In genomic region chr9:17004500-17004899, GRCh38 we compare ENCODE assay signal across 15 cellular contexts.
A peak's percentile ranks its signal among the peaks of the same experiment; 100 is the strongest.
DNase-seq lines count a peak whose midpoint lies in the region; ATAC-seq and TF ChIP-seq lines count a peak whose summit lies in the region.
"Had no signal": no experiment of that assay in that cellular context is flagged by ENCODE, and none has a peak within 500 bp of the region (broad histone marks: within the 10 kb centered on the region; RNA-seq: fewer than 3 reads in every experiment).

No MANE protein-coding gene starts in this region.

- H3K79me2 ChIP-seq in hepatocyte: no peaks in the 10 kb centered on the region
- no peaks in the 10 kb centered on the region for H3K79me2 ChIP-seq in smooth muscle cell (ENCODE audit: low read depth)

- H4K20me1 ChIP-seq in hepatocyte (ENCODE audit: insufficient read depth, poor library complexity, severe bottlenecking) (no peaks in the 10 kb centered on the region), smooth muscle cell (ENCODE audit: low read depth) (no peaks in the 10 kb centered on the region)

- no peaks in the 10 kb centered on the region for H3K36me3 Mint-ChIP-seq in HFFc6 (ENCODE audit: low read depth)
- H3K36me3 Mint-ChIP-seq in CD4-positive, alpha-beta T cell (ENCODE audit: low read depth): no peaks in the 10 kb centered on the region
- H3K36me3 Mint-ChIP-seq: natural killer cell had no signal

- intact Hi-C loops in breast epithelium (cut with DNase I; ENCODE audit: low total_unique reads): no loop called here
- intact Hi-C loops in CD4-positive, alpha-beta T cell (cut with DNase I, micrococcal nuclease): no loop called here

- no peak for TF ChIP-seq POLR2A in breast epithelium (IDR thresholded peaks at IDR 0.05)

- H2AFZ ChIP-seq in hepatocyte (peak overlapping the region; percentile 9), smooth muscle cell (ENCODE audit: low read depth) (peak overlapping the region; percentile 54)

- no peaks in the 10 kb centered on the region for H3K9me2 ChIP-seq in hepatocyte (replicated peaks; ENCODE audit: insufficient read depth)

- H3K4me3 ChIP-seq in hepatocyte: no peak overlapping the region
- H3K4me3 ChIP-seq in smooth muscle cell: no peak overlapping the region
- H3K4me3 ChIP-seq in breast epithelium: no peak overlapping the region

- H3K9me3 ChIP-seq in hepatocyte (ENCODE audit: low read depth): no peaks in the 10 kb centered on the region
- no peaks in the 10 kb centered on the region for H3K9me3 ChIP-seq in smooth muscle cell (replicated peaks; ENCODE audit: low read depth)
- no peaks in the 10 kb centered on the region for H3K9me3 ChIP-seq in breast epithelium
- peaks cover 4% of the 10 kb centered on the region for H3K9me3 ChIP-seq in CD4-positive, alpha-beta T cell (ENCODE audit: control insufficient read depth, low read length)

- H3F3A ChIP-seq in smooth muscle cell (ENCODE audit: low read depth): no peaks in the 10 kb centered on the region

- no peaks in the 10 kb centered on the region for H3K27me3 ChIP-seq in hepatocyte
- H3K27me3 ChIP-seq in smooth muscle cell (ENCODE audit: low read depth): no peaks in the 10 kb centered on the region
- no peaks in the 10 kb centered on the region for H3K27me3 ChIP-seq in breast epithelium
- H3K27me3 ChIP-seq in CD4-positive, alpha-beta T cell (ENCODE audit: control insufficient read depth, insufficient read depth, low read length): no peaks in the 10 kb centered on the region

- H3K4me1 Mint-ChIP-seq in HFFc6 (ENCODE audit: low read depth): peaks cover 35% of the 10 kb centered on the region
- no peaks in the 10 kb centered on the region for H3K4me1 Mint-ChIP-seq in CD4-positive, alpha-beta T cell (ENCODE audit: low read depth)
- H3K4me1 Mint-ChIP-seq: activated CD4-positive, alpha-beta memory T cell treated with anti-CD3 and anti-CD28 coated beads, Interleukin-2, amount 10 ng/mL, durations not matched to agents 7 days and 5 days had no signal

- no peak overlapping the region for H3K9ac ChIP-seq in smooth muscle cell (ENCODE audit: low read depth)

- ATAC-seq in GM18868 (IDR thresholded peaks at IDR 0.05; ENCODE audit: unreplicated experiment): no peak
- no peak for ATAC-seq in CD4-positive, alpha-beta T cell (ENCODE audit: poor library complexity)

- H3K9me3 Mint-ChIP-seq in HFFc6: no peaks in the 10 kb centered on the region
- H3K9me3 Mint-ChIP-seq in CD4-positive, alpha-beta T cell: peaks cover 10% of the 10 kb centered on the region
- H3K9me3 Mint-ChIP-seq: natural killer cell had no signal

- peak overlapping the region; percentile 83 for H3K4me3 Mint-ChIP-seq in HFFc6
- no peak overlapping the region for H3K4me3 Mint-ChIP-seq in CD4-positive, alpha-beta T cell
- H3K4me3 Mint-ChIP-seq: activated CD4-positive, alpha-beta memory T cell treated with anti-CD3 and anti-CD28 coated beads, Interleukin-2, amount 10 ng/mL, durations not matched to agents 7 days and 5 days; natural killer cell; T-helper 1 cell treated with Interleukin-12 subunit alpha and Interleukin-12 subunit beta and Interleukin-4 antibody, amounts not matched to agents 30 μg/mL and 1 μg/mL, for 36 hours had no signal

- H3K27ac ChIP-seq in hepatocyte (peak overlapping the region; percentile 74), smooth muscle cell (ENCODE audit: low read depth) (peak overlapping the region; percentile 47), breast epithelium (no peak overlapping the region)
- H3K27ac ChIP-seq in CD4-positive, alpha-beta T cell (ENCODE audit: low read depth, low read length): no peak overlapping the region
- H3K27ac ChIP-seq: HL-60 had no signal

- CTCF ChIA-PET in CD4-positive, alpha-beta T cell (lab: Charles Lee): no interaction called here

- no peaks in the 10 kb centered on the region for H3K27me3 Mint-ChIP-seq in HFFc6 (ENCODE audit: insufficient read depth)
- no peaks in the 10 kb centered on the region for H3K27me3 Mint-ChIP-seq in CD4-positive, alpha-beta T cell
- H3K27me3 Mint-ChIP-seq: activated CD4-positive, alpha-beta memory T cell treated with anti-CD3 and anti-CD28 coated beads, Interleukin-2, amount 10 ng/mL, durations not matched to agents 7 days and 5 days had no signal

- TF ChIP-seq CTCF in HFFc6 (IDR thresholded peaks at IDR 0.05) (no peak), hepatocyte (IDR thresholded peaks at IDR 0.05; ENCODE audit: poor library complexity) (no peak), smooth muscle cell (IDR thresholded peaks at IDR 0.05; ENCODE audit: borderline replicate concordance, insufficient read depth, poor library complexity, severe bottlenecking) (no peak), breast epithelium (IDR thresholded peaks at IDR 0.05) (no peak)
- TF ChIP-seq CTCF in CD4-positive, alpha-beta T cell (IDR thresholded peaks at IDR 0.05): no peak

- DNase-seq in HFFc6 (peak; percentile 53), amniotic epithelial cell (ENCODE audit: low read depth) (peak; percentile 57), hepatocyte (ENCODE audit: low spot score) (no peak), smooth muscle cell (lab: John Stamatoyannopoulos, UW; ENCODE audit: unreplicated experiment) (no peak), COLO829 (ENCODE audit: low spot score) (no peak), breast epithelium (ENCODE audit: low spot score in 2 of 2) (no peak)
- DNase-seq in CD4-positive, alpha-beta T cell: no peak
- DNase-seq: activated CD4-positive, alpha-beta memory T cell treated with anti-CD3 and anti-CD28 coated beads, Interleukin-2, amount 10 ng/mL, durations not matched to agents 7 days and 5 days; activated gamma-delta T cell; central memory CD4-positive, alpha-beta T cell; immature natural killer cell; natural killer cell had no signal

- POLR2A ChIA-PET in CD4-positive, alpha-beta T cell (lab: Charles Lee): no interaction called here

- H3K4me1 ChIP-seq in hepatocyte (ENCODE audit: insufficient read depth) (peaks cover 16% of the 10 kb centered on the region), smooth muscle cell (ENCODE audit: low read depth) (no peaks in the 10 kb centered on the region), breast epithelium (no peaks in the 10 kb centered on the region)

- H3K4me2 ChIP-seq in hepatocyte (peak overlapping the region; percentile 70), smooth muscle cell (peak overlapping the region; percentile 80)

- no peaks in the 10 kb centered on the region for H3K36me3 ChIP-seq in hepatocyte (replicated peaks; ENCODE audit: insufficient read depth, low read depth)
- H3K36me3 ChIP-seq in smooth muscle cell (ENCODE audit: low read depth): no peaks in the 10 kb centered on the region
- H3K36me3 ChIP-seq in breast epithelium: no peaks in the 10 kb centered on the region

- 57% methylated on average over 5 of the region's 5 CpGs for WGBS in hepatocyte (ENCODE audit: low lambda C conversion rate, missing lambda C conversion rate)
- 59% methylated on average over 5 of the region's 5 CpGs for WGBS in smooth muscle cell (ENCODE audit: low lambda C conversion rate)

- H3K27ac Mint-ChIP-seq in HFFc6: peak overlapping the region; percentile 89
- H3K27ac Mint-ChIP-seq in CD4-positive, alpha-beta T cell: no peak overlapping the region
- H3K27ac Mint-ChIP-seq: activated CD4-positive, alpha-beta memory T cell treated with anti-CD3 and anti-CD28 coated beads, Interleukin-2, amount 10 ng/mL, durations not matched to agents 7 days and 5 days; immature natural killer cell; natural killer cell; T-helper 1 cell treated with Interleukin-12 subunit alpha and Interleukin-12 subunit beta and Interleukin-4 antibody, amounts not matched to agents 30 μg/mL and 1 μg/mL, for 36 hours had no signal

Comparison
In these comparisons a context has a peak if more than half of its experiments do, and no peak if none do; other contexts are left out.
1. DNase-seq: peak in HFFc6 (single experiment) and amniotic epithelial cell (single experiment); none in hepatocyte (single experiment), smooth muscle cell (single experiment), COLO829 (single experiment), breast epithelium (0 of 2) and CD4-positive, alpha-beta T cell (0 of 10).
2. H3K27ac ChIP-seq: peak in hepatocyte (single experiment) and smooth muscle cell (single experiment); none in breast epithelium (0 of 2) and CD4-positive, alpha-beta T cell (single experiment).